In genomic region chr1:11527541-11528452, GRCh38 we compare ENCODE assay signal across 19 cellular contexts.
"Had no signal": no experiment of that assay in that cellular context is flagged by ENCODE, and none has a peak within 500 bp of the region (broad histone marks: within the 10 kb centered on the region; RNA-seq: fewer than 3 reads in every experiment).

No MANE protein-coding gene starts in this region.

- H3K4me1 ChIP-seq: adrenal gland, breast epithelium had no signal

- H3K36me3 ChIP-seq: adrenal gland, breast epithelium had no signal

- H3K27ac ChIP-seq: adrenal gland, breast epithelium had no signal

- H3K4me1 Mint-ChIP-seq: activated naive CD8-positive, alpha-beta T cell treated with anti-CD3 and anti-CD28 coated beads, Interleukin-2, amount 10 ng/mL, durations not matched to agents 7 days and 5 days had no signal

- H3K4me3 Mint-ChIP-seq: activated naive CD8-positive, alpha-beta T cell treated with anti-CD3 and anti-CD28 coated beads, Interleukin-2, amount 10 ng/mL, durations not matched to agents 7 days and 5 days; T-helper 1 cell treated with Interleukin-12 subunit alpha and Interleukin-12 subunit beta and Interleukin-4 antibody, amounts not matched to agents 30 μg/mL and 1 μg/mL, for 36 hours had no signal

- ATAC-seq: K562, PC-3 had no signal

- DNase-seq: activated CD4-positive, alpha-beta T cell treated with anti-CD3 and anti-CD28 coated beads, Interleukin-2, amount 50 U/mL, for 4 hours; activated CD4-positive, CD25-positive, alpha-beta regulatory T cell treated with anti-CD3 and anti-CD28 coated beads, Interleukin-2, amount 50 U/mL, for 72 hours; activated CD8-positive, alpha-beta memory T cell treated with anti-CD3 and anti-CD28 coated beads for 24 hours; activated naive CD4-positive, alpha-beta T cell treated with anti-CD3 and anti-CD28 coated beads, Interleukin-2, amount 50 U/mL, for 16 hours; activated naive CD8-positive, alpha-beta T cell treated with anti-CD3 and anti-CD28 coated beads, Interleukin-2, amount 10 ng/mL, durations not matched to agents 7 days and 5 days; adrenal gland; anterior cingulate cortex; Karpas-422; MM.1S; NCI-H1105; NCI-H1436; NCI-H1694 treated with DMSO at 0.1 percent for 48 hours; NCI-H2029 treated with DMSO at 0.1 percent for 48 hours; NCI-H510A treated with DMSO at 0.1 percent for 48 hours; PC-3; SHP77 treated with DMSO at 0.1 percent for 48 hours had no signal

- H3K27ac Mint-ChIP-seq: activated naive CD8-positive, alpha-beta T cell treated with anti-CD3 and anti-CD28 coated beads, Interleukin-2, amount 10 ng/mL, durations not matched to agents 7 days and 5 days; T-helper 1 cell treated with Interleukin-12 subunit alpha and Interleukin-12 subunit beta and Interleukin-4 antibody, amounts not matched to agents 30 μg/mL and 1 μg/mL, for 36 hours had no signal

- H3K9me3 ChIP-seq: adrenal gland, breast epithelium had no signal

- H3K27me3 ChIP-seq: adrenal gland, breast epithelium had no signal

- H3K9me3 Mint-ChIP-seq: activated naive CD8-positive, alpha-beta T cell treated with anti-CD3 and anti-CD28 coated beads, Interleukin-2, amount 10 ng/mL, durations not matched to agents 7 days and 5 days; T-helper 1 cell treated with Interleukin-12 subunit alpha and Interleukin-12 subunit beta and Interleukin-4 antibody, amounts not matched to agents 30 μg/mL and 1 μg/mL, for 36 hours had no signal

- H3K4me3 ChIP-seq: adrenal gland, breast epithelium, K562 had no signal

- H3K36me3 Mint-ChIP-seq: activated naive CD8-positive, alpha-beta T cell treated with anti-CD3 and anti-CD28 coated beads, Interleukin-2, amount 10 ng/mL, durations not matched to agents 7 days and 5 days had no signal
